In genomic region chr11:45771194-45771941, GRCh38 we compare ENCODE assay signal across 1 cellular context.
TF ChIP-seq lines count a peak whose summit lies in the region.

No MANE protein-coding gene starts in this region.

TF ChIP-seq in HEK293, 187 proteins besides CTCF, POLR2A, EP300 and RAD21 (continued from another document and continues in another):
- TF ChIP-seq ZNF449 (tag by site-specific recombination; IDR thresholded peaks at IDR 0.05): no peak
- TF ChIP-seq, protein P1, sequence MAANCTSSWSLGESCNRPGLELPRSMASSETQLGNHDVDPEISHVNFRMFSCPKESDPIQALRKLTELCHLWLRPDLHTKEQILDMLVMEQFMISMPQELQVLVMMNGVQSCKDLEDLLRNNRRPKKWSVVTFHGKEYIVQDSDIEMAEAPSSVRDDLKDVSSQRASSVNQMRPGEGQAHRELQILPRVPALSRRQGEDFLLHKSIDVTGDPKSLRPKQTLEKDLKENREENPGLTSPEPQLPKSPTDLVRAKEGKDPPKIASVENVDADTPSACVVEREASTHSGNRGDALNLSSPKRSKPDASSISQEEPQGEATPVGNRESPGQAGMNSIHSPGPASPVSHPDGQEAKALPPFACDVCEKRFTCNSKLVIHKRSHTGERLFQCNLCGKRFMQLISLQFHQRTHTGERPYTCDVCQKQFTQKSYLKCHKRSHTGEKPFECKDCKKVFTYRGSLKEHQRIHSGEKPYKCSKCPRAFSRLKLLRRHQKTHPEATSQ (tag by site-specific recombination; IDR thresholded peaks at IDR 0.05): no peak
- no peak for TF ChIP-seq ZNF791 (tag by site-specific recombination; IDR thresholded peaks at IDR 0.05)
- TF ChIP-seq HOXA7 (CRISPR knock-in tag; IDR thresholded peaks at IDR 0.05; ENCODE audit: borderline replicate concordance): no peak
- no peak for TF ChIP-seq ZNF830 (tag by site-specific recombination; IDR thresholded peaks at IDR 0.05; ENCODE audit: low read depth)
- no peak for TF ChIP-seq ZBTB11 (tag by site-specific recombination; conservative IDR thresholded peaks at IDR 0.05; ENCODE audit: low read depth)
- TF ChIP-seq ZNF580 (tag by site-specific recombination; IDR thresholded peaks at IDR 0.05): no peak
- TF ChIP-seq, protein P2, sequence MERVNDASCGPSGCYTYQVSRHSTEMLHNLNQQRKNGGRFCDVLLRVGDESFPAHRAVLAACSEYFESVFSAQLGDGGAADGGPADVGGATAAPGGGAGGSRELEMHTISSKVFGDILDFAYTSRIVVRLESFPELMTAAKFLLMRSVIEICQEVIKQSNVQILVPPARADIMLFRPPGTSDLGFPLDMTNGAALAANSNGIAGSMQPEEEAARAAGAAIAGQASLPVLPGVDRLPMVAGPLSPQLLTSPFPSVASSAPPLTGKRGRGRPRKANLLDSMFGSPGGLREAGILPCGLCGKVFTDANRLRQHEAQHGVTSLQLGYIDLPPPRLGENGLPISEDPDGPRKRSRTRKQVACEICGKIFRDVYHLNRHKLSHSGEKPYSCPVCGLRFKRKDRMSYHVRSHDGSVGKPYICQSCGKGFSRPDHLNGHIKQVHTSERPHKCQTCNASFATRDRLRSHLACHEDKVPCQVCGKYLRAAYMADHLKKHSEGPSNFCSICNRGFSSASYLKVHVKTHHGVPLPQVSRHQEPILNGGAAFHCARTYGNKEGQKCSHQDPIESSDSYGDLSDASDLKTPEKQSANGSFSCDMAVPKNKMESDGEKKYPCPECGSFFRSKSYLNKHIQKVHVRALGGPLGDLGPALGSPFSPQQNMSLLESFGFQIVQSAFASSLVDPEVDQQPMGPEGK (tag by site-specific recombination; IDR thresholded peaks at IDR 0.05): 0 out of 2 replicates have a peak, but pooled peaks have one; percentile 30
- TF ChIP-seq, protein P3, sequence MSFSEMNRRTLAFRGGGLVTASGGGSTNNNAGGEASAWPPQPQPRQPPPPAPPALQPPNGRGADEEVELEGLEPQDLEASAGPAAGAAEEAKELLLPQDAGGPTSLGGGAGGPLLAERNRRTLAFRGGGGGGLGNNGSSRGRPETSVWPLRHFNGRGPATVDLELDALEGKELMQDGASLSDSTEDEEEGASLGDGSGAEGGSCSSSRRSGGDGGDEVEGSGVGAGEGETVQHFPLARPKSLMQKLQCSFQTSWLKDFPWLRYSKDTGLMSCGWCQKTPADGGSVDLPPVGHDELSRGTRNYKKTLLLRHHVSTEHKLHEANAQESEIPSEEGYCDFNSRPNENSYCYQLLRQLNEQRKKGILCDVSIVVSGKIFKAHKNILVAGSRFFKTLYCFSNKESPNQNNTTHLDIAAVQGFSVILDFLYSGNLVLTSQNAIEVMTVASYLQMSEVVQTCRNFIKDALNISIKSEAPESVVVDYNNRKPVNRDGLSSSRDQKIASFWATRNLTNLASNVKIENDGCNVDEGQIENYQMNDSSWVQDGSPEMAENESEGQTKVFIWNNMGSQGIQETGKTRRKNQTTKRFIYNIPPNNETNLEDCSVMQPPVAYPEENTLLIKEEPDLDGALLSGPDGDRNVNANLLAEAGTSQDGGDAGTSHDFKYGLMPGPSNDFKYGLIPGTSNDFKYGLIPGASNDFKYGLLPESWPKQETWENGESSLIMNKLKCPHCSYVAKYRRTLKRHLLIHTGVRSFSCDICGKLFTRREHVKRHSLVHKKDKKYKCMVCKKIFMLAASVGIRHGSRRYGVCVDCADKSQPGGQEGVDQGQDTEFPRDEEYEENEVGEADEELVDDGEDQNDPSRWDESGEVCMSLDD (tag by site-specific recombination; IDR thresholded peaks at IDR 0.05): peak; percentile 32; the same call in 1 of the 2 replicates
- TF ChIP-seq KLF10 (tag by site-specific recombination; IDR thresholded peaks at IDR 0.05): no peak
- TF ChIP-seq SETDB1 (IDR thresholded peaks at IDR 0.05; ENCODE audit: insufficient read length, low read length): no peak
- no peak for TF ChIP-seq ZNF555 (tag by site-specific recombination; conservative IDR thresholded peaks at IDR 0.05)
- no peak; the same call in 1 of the 2 replicates for TF ChIP-seq GLIS2 (tag by site-specific recombination; IDR thresholded peaks at IDR 0.05)
- no peak for TF ChIP-seq SCRT2 (tag by site-specific recombination; IDR thresholded peaks at IDR 0.05)
- TF ChIP-seq ZNF23 (tag by site-specific recombination; IDR thresholded peaks at IDR 0.05; ENCODE audit: borderline replicate concordance): no peak
- TF ChIP-seq ZNF513 (tag by site-specific recombination; IDR thresholded peaks at IDR 0.05): no peak
- no peak for TF ChIP-seq ZSCAN23 (tag by site-specific recombination; IDR thresholded peaks at IDR 0.05)
- TF ChIP-seq ZNF324 (tag by site-specific recombination; IDR thresholded peaks at IDR 0.05): no peak
- no peak for TF ChIP-seq ZNF776 (tag by site-specific recombination; IDR thresholded peaks at IDR 0.05; ENCODE audit: borderline replicate concordance)
- no peak for TF ChIP-seq ZNF514 (tag by site-specific recombination; IDR thresholded peaks at IDR 0.05)
- no peak for TF ChIP-seq MZF1 (tag by site-specific recombination; IDR thresholded peaks at IDR 0.05; ENCODE audit: borderline replicate concordance)
- no peak for TF ChIP-seq ZNF501 (tag by site-specific recombination; IDR thresholded peaks at IDR 0.05)
- no peak for TF ChIP-seq ZBTB48 (tag by site-specific recombination; IDR thresholded peaks at IDR 0.05)
- TF ChIP-seq WT1 (tag by site-specific recombination; IDR thresholded peaks at IDR 0.05): no peak
- no peak for TF ChIP-seq HOXC10 (CRISPR knock-in tag; IDR thresholded peaks at IDR 0.05)
- no peak for TF ChIP-seq ZNF223 (tag by site-specific recombination; IDR thresholded peaks at IDR 0.05)
- TF ChIP-seq, protein P4, sequence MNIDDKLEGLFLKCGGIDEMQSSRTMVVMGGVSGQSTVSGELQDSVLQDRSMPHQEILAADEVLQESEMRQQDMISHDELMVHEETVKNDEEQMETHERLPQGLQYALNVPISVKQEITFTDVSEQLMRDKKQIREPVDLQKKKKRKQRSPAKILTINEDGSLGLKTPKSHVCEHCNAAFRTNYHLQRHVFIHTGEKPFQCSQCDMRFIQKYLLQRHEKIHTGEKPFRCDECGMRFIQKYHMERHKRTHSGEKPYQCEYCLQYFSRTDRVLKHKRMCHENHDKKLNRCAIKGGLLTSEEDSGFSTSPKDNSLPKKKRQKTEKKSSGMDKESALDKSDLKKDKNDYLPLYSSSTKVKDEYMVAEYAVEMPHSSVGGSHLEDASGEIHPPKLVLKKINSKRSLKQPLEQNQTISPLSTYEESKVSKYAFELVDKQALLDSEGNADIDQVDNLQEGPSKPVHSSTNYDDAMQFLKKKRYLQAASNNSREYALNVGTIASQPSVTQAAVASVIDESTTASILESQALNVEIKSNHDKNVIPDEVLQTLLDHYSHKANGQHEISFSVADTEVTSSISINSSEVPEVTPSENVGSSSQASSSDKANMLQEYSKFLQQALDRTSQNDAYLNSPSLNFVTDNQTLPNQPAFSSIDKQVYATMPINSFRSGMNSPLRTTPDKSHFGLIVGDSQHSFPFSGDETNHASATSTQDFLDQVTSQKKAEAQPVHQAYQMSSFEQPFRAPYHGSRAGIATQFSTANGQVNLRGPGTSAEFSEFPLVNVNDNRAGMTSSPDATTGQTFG (tag by site-specific recombination; IDR thresholded peaks at IDR 0.05; ENCODE audit: borderline replicate concordance): no peak
- TF ChIP-seq ZNF280D (tag by site-specific recombination; IDR thresholded peaks at IDR 0.05): no peak
- TF ChIP-seq ZNF423 (tag by site-specific recombination; IDR thresholded peaks at IDR 0.05): no peak
- no peak for TF ChIP-seq ZXDB (tag by site-specific recombination; IDR thresholded peaks at IDR 0.05)
- TF ChIP-seq ZNF221 (tag by site-specific recombination; IDR thresholded peaks at IDR 0.05; ENCODE audit: borderline replicate concordance): no peak
- TF ChIP-seq ZSCAN30 (tag by site-specific recombination; IDR thresholded peaks at IDR 0.05): no peak
- no peak for TF ChIP-seq ZNF354C (tag by site-specific recombination; IDR thresholded peaks at IDR 0.05; ENCODE audit: borderline replicate concordance, low read depth)
- TF ChIP-seq ZNF600 (tag by site-specific recombination; IDR thresholded peaks at IDR 0.05): no peak
- TF ChIP-seq SP3 (tag by site-specific recombination; IDR thresholded peaks at IDR 0.05): no peak
- TF ChIP-seq ZBTB20 (tag by site-specific recombination; IDR thresholded peaks at IDR 0.05): peak; percentile 88
- no peak for TF ChIP-seq ATF2 (tag by site-specific recombination; IDR thresholded peaks at IDR 0.05; ENCODE audit: low read depth)
- peak; percentile 34; the same call in 1 of the 2 replicates for TF ChIP-seq PRDM1 (tag by site-specific recombination; IDR thresholded peaks at IDR 0.05)
- no peak for TF ChIP-seq ZNF341 (tag by site-specific recombination; IDR thresholded peaks at IDR 0.05; ENCODE audit: low read depth)
- TF ChIP-seq ZNF114 (tag by site-specific recombination; IDR thresholded peaks at IDR 0.05): no peak
